ENCODE assay signal across 8 cellular contexts in genomic region chr18:46281185-46282176, GRCh38.
A peak's percentile ranks its signal among the peaks of the same experiment; 100 is the strongest.
DNase-seq lines count a peak whose midpoint lies in the region; ATAC-seq and TF ChIP-seq lines count a peak whose summit lies in the region.

No MANE protein-coding gene starts in this region.

- no peak for TF ChIP-seq POLR2A in HCT116 (IDR thresholded peaks at IDR 0.05; ENCODE audit: borderline replicate concordance, extremely low read depth, insufficient read depth, insufficient read length)
- TF ChIP-seq POLR2A in NB4 (IDR thresholded peaks at IDR 0.05; ENCODE audit: extremely low read depth, insufficient read length) = no peak
- TF ChIP-seq POLR2A in adrenal gland (IDR thresholded peaks at IDR 0.05) = no peak

- H2AFZ ChIP-seq in HCT116 (ENCODE audit: low read depth, low read length, poor library complexity, severe bottlenecking) = no peak overlapping the region

- H3K79me2 ChIP-seq in HCT116 (ENCODE audit: insufficient read depth, low read length) = no peaks in the 10 kb centered on the region

- H3K4me3 ChIP-seq in HCT116 (replicated peaks in 1 of 2; ENCODE audit: low read depth in 1 of 2, low read length in 2 of 2) (no peak overlapping the region), NB4 (ENCODE audit: low read depth, low read length) (no peak overlapping the region), adrenal gland (no peak overlapping the region), left ventricle myocardium inferior (no peak overlapping the region), retinal pigment epithelial cell (ENCODE audit: low read length) (no peak overlapping the region)

- no peaks in the 10 kb centered on the region for H4K20me1 ChIP-seq in HCT116 (ENCODE audit: insufficient read depth)

- H3K27ac ChIP-seq in HCT116 (ENCODE audit: low read depth, low read length) = no peak overlapping the region
- H3K27ac ChIP-seq in adrenal gland = no peak overlapping the region
- no peak overlapping the region for H3K27ac ChIP-seq in left ventricle myocardium inferior (replicated peaks)

- no TSS peak for BruUV-seq in HCT116 (replicated peaks; lab: Mats Ljungman, UMichigan)

- TF ChIP-seq RAD21 in HCT116 (IDR thresholded peaks at IDR 0.05; ENCODE audit: low read depth) = peak; percentile 87

- intact Hi-C loops in HCT116 (cut with micrococcal nuclease) = loop anchor here (1.0 kb wide), 5 partner anchors 133 to 377 kb away; no protein-coding TSS in a partner anchor
- intact Hi-C loops in adrenal gland (cut with DNase I) = loop anchor here (5.0 to 10.0 kb wide), 3 partner anchors 201 to 376 kb away; partner anchors contain the start of gene LOXHD1 (in 2 of the 2)
- intact Hi-C loops in left ventricle myocardium inferior (cut with micrococcal nuclease) = loop anchor here (10.0 kb wide), 3 partner anchors 203 to 353 kb away; no protein-coding TSS in a partner anchor

- peak; percentile 74 to 96 (median 83) for TF ChIP-seq CTCF in HCT116 (IDR thresholded peaks at IDR 0.05 in 2 of 3, conservative IDR thresholded peaks at IDR 0.05 in 1 of 3; ENCODE audit: borderline replicate concordance in 1 of 3, insufficient read depth in 1 of 3, low read depth in 2 of 3, low read length in 2 of 3)
- TF ChIP-seq CTCF in NB4 (IDR thresholded peaks at IDR 0.05; ENCODE audit: low read depth, low read length) = peak; percentile 94
- peak; percentile 83 to 94 (median 91) for TF ChIP-seq CTCF in adrenal gland (IDR thresholded peaks at IDR 0.05)
- peak; percentile 96 for TF ChIP-seq CTCF in left ventricle myocardium inferior (IDR thresholded peaks at IDR 0.05; ENCODE audit: borderline replicate concordance)
- peak; percentile 98 for TF ChIP-seq CTCF in retinal pigment epithelial cell (conservative IDR thresholded peaks at IDR 0.05; ENCODE audit: low read depth, low read length)

- no peak overlapping the region for H3K4me2 ChIP-seq in HCT116 (ENCODE audit: low read length)

- H3K27me3 ChIP-seq in HCT116 (ENCODE audit: insufficient read depth, low read length) (no peaks in the 10 kb centered on the region), adrenal gland (no peaks in the 10 kb centered on the region), left ventricle myocardium inferior (ENCODE audit: low read depth) (no peaks in the 10 kb centered on the region)

- CTCF ChIA-PET in HCT116 (lab: Charles Lee) = interaction anchor here (0.6 to 4.7 kb wide), 18 partner anchors 9 to 380 kb away, joined by 3 to 76 read pairs (median 4); partner anchors contain the start of gene LOXHD1

- WGBS in adrenal gland, 4 donors = 43 to 58% (median 55%) methylated on average over 11 to 15 of the region's 15 CpGs

- H3K4me1 ChIP-seq in HCT116 (ENCODE audit: control insufficient read depth in 1 of 2, insufficient read depth in 2 of 2, low read length in 2 of 2) = no peaks in the 10 kb centered on the region
- peaks cover 0 to 3% of the 10 kb centered on the region in 2 donors for H3K4me1 ChIP-seq in adrenal gland (replicated peaks in 1 of 2)
- H3K4me1 ChIP-seq in left ventricle myocardium inferior = peaks cover 17% of the 10 kb centered on the region

- H3K9me2 ChIP-seq in HCT116 (ENCODE audit: insufficient read depth) = no peaks in the 10 kb centered on the region

- H3K36me3 ChIP-seq in HCT116 (ENCODE audit: control insufficient read depth in 1 of 2, insufficient read depth in 2 of 2, low read length in 2 of 2) (no peaks in the 10 kb centered on the region), adrenal gland (replicated peaks in 1 of 2) (no peaks in the 10 kb centered on the region), left ventricle myocardium inferior (no peaks in the 10 kb centered on the region)

- POLR2A ChIA-PET in HCT116 (lab: Charles Lee) = no interaction called here

- H3K9me3 ChIP-seq in HCT116 (ENCODE audit: control insufficient read depth in 1 of 2, insufficient read depth in 1 of 2, low read depth in 1 of 2, low read length in 2 of 2) (no peaks in the 10 kb centered on the region), adrenal gland (replicated peaks in 1 of 3) (no peaks in the 10 kb centered on the region), left ventricle myocardium inferior (replicated peaks) (no peaks in the 10 kb centered on the region)

- peak; percentile 95 for ATAC-seq in HCT116
- no peak for ATAC-seq in HG03196 (IDR thresholded peaks at IDR 0.05; ENCODE audit: unreplicated experiment)

- peak; percentile 44 for DNase-seq in GM04504 (ENCODE audit: low read depth)
- DNase-seq in HCT116 (ENCODE audit: low read depth, low spot score) = peak; percentile 43
- DNase-seq in NB4 (ENCODE audit: low read depth) = peak; percentile 74
- peak; percentile 49 for DNase-seq in SW480 (ENCODE audit: low spot score)
- peak; percentile 63 to 88 (median 75) for DNase-seq in adrenal gland
- DNase-seq in left ventricle myocardium inferior = peak; percentile 52
- DNase-seq in retinal pigment epithelial cell (ENCODE audit: low read depth) = peak; percentile 30

- RAD21 ChIA-PET in HCT116 (lab: Charles Lee; ENCODE audit: low non-redundant PET in 1 of 2, low total read pairs in 2 of 2, uncharacterized antibody in 2 of 2, unreplicated experiment in 2 of 2) = interaction anchor here (1.4 to 1.9 kb wide), 3 partner anchors 341 to 377 kb away, joined by 8 to 12 read pairs (median 8); no protein-coding TSS in a partner anchor

- no peak overlapping the region for H3K9ac ChIP-seq in HCT116 (ENCODE audit: low read length)

TF ChIP-seq in HCT116, 20 proteins besides CTCF, POLR2A, EP300 and RAD21:
- TF ChIP-seq SP1 (IDR thresholded peaks at IDR 0.05; ENCODE audit: low read depth) (no peak), ZBTB33 (IDR thresholded peaks at IDR 0.05; ENCODE audit: extremely low read depth, insufficient replicate concordance, low read length) (no peak)
TF ChIP-seq in HCT116: peak in this region for 0.
